ENCODE assay signal across 9 cellular contexts in genomic region chr17:38598536-38598935, GRCh38. TPM values are rescaled to one million over a fixed set of nuclear protein-coding genes. Genes with fewer than 3 reads are reported as not detected.
DNase-seq lines count a peak whose midpoint lies in the region; ATAC-seq and TF ChIP-seq lines count a peak whose summit lies in the region.
"Had no signal": no experiment of that assay in that cellular context is flagged by ENCODE, and none has a peak within 500 bp of the region (broad histone marks: within the 10 kb centered on the region; RNA-seq: fewer than 3 reads in every experiment).

No MANE protein-coding gene starts in this region.

- H3K36me3 ChIP-seq in stomach, result no peaks in the 10 kb centered on the region

- peak; percentile 20 for DNase-seq in SKM-1 treated with dmso at 0.1 percent for 144 hours (lab: John Stamatoyannopoulos, UW; ENCODE audit: unreplicated experiment)
- no peak for DNase-seq in SKM-1 (lab: John Stamatoyannopoulos, UW; ENCODE audit: unreplicated experiment)
- peak; percentile 58 for DNase-seq in NCI-H128 (lab: John Stamatoyannopoulos, UW; ENCODE audit: unreplicated experiment)
- DNase-seq in SK-MEL-5 (ENCODE audit: low read depth, low spot score), result peak; percentile 89
- DNase-seq in fibroblast of the conjunctiva (ENCODE audit: low read depth), result peak; percentile 10
- DNase-seq in stomach, result peak; percentile 82
- DNase-seq in medulla oblongata (ENCODE audit: extremely low spot score), result no peak

- in situ Hi-C loops in SK-MEL-5 (cut with HindIII; ENCODE audit: low pct_unique_long_range_greater_than_20kb, low sequenced_read_pairs), result no loop called here

- 2 to 24% (median 9%) methylated on average over 4 of the region's 4 CpGs for WGBS in stomach, 5 donors

- H3K27ac ChIP-seq in stomach, result no peak overlapping the region

- intact Hi-C loops in stomach (cut with DNase I; ENCODE audit: low total_unique reads), result no loop called here

- no peak overlapping the region for H3K4me3 ChIP-seq in stomach

- no peak for TF ChIP-seq CTCF in stomach (IDR thresholded peaks at IDR 0.05)

- peaks cover 0 to 15% (median 6%) of the 10 kb centered on the region in 4 donors for H3K4me1 ChIP-seq in stomach

- H3K27me3 ChIP-seq in stomach, result peaks cover 4 to 100% (median 25%) of the 10 kb centered on the region in 3 donors

- H3K9me3 ChIP-seq in stomach, result no peaks in the 10 kb centered on the region

- ATAC-seq in HG03135 (IDR thresholded peaks at IDR 0.05; ENCODE audit: unreplicated experiment), result no peak

- TF ChIP-seq POLR2A in stomach (IDR thresholded peaks at IDR 0.05), result no peak

- no peak for TF ChIP-seq EP300 in stomach (IDR thresholded peaks at IDR 0.05)

RNA-seq across cellular contexts. Expression of gene SRCIN1, which starts 7.2 kb away (rescaled TPM):
- 0.37 and 1.3 TPM in 2 replicates for total RNA-seq in SK-MEL-5 (2014; rRNA removed; shearing (Covaris generic))
- 2.7 and 3.1 TPM in 2 replicates for polyA plus RNA-seq in SK-MEL-5 (2015; cell fraction: cytosol; rRNA removed)
- 6.4 and 7.1 TPM in 2 replicates for polyA plus RNA-seq in SK-MEL-5 (2015; cell fraction: nucleus; rRNA removed)
- total RNA-seq in stomach, result 10 to 100 TPM in 2 of 5 donors, 1 to 10 TPM in 1, under 1 TPM in 2; 0.29 to 21.9 (median 1.1) TPM
- polyA plus RNA-seq in stomach, result 1 to 10 TPM; 1.8 to 2.1 (median 1.9) TPM
- total RNA-seq: mononuclear cell had no signal

Comparison
In these comparisons a context has a peak if more than half of its experiments do, and no peak if none do; other contexts are left out.
1. DNase-seq: peak in SKM-1 treated with dmso at 0.1 percent for 144 hours (single experiment), NCI-H128 (single experiment), SK-MEL-5 (single experiment), fibroblast of the conjunctiva (single experiment) and stomach (single experiment); none in SKM-1 (single experiment) and medulla oblongata (single experiment).